In genomic region chr16:7361416-7362129, GRCh38 we compare ENCODE assay signal across 24 cellular contexts. TPM values are rescaled to one million over a fixed set of nuclear protein-coding genes. Genes with fewer than 3 reads are reported as not detected.
"Had no signal": no experiment of that assay in that cellular context is flagged by ENCODE, and none has a peak within 500 bp of the region (broad histone marks: within the 10 kb centered on the region; RNA-seq: fewer than 3 reads in every experiment).

No MANE protein-coding gene starts in this region.

- ATAC-seq: activated CD8-positive, alpha-beta memory T cell treated with anti-CD3 and anti-CD28 coated beads, Interleukin-2, amount 10 ng/mL, durations not matched to agents 7 days and 5 days; PC-3; WTC11 had no signal

- H3K4me1 ChIP-seq: breast epithelium had no signal

- H3K9me3 ChIP-seq: breast epithelium had no signal

- H3K4me3 ChIP-seq: breast epithelium had no signal

- H3K27me3 ChIP-seq: breast epithelium had no signal

- H3K27ac ChIP-seq: breast epithelium had no signal

- FAIRE-seq: RCC 7860 had no signal

- H3K36me3 ChIP-seq: breast epithelium had no signal

- DNase-seq: activated CD4-positive, alpha-beta T cell treated with anti-CD3 and anti-CD28 coated beads for 48 hours; activated CD4-positive, alpha-beta T cell treated with anti-CD3 and anti-CD28 coated beads, Interleukin-2, amount 50 U/mL, for 4 hours; activated CD4-positive, CD25-positive, alpha-beta regulatory T cell treated with anti-CD3 and anti-CD28 coated beads, Interleukin-2, amount 50 U/mL, for 72 hours; activated CD8-positive, alpha-beta memory T cell treated with anti-CD3 and anti-CD28 coated beads, Interleukin-2, amount 10 ng/mL, durations not matched to agents 7 days and 5 days; activated effector memory CD4-positive, alpha-beta T cell treated with Interleukin-2 at 50 U/mL for 16 hours; activated naive CD4-positive, alpha-beta T cell; activated T-cell treated with anti-CD3 and anti-CD28 coated beads, Interleukin-2, amount 50 U/mL, for 24 hours; aorta; Kasumi-1; KBM-7; NCI-H146; NCI-H187 treated with DMSO at 0.1 percent for 48 hours; NCI-H2081 treated with DMSO at 0.1 percent for 48 hours; NCI-H2227 treated with DMSO at 0.1 percent for 48 hours; NCI-H446 treated with DMSO at 0.1 percent for 48 hours; NCI-H526; NCI-H774; PC-3; SHP77 treated with DMSO at 0.1 percent for 48 hours had no signal

RNA-seq across cellular contexts. Expression of gene RBFOX1, which starts 28.9 kb away (rescaled TPM):
- total RNA-seq: activated CD8-positive, alpha-beta memory T cell treated with anti-CD3 and anti-CD28 coated beads, Interleukin-2, amount 10 ng/mL, durations not matched to agents 7 days and 5 days; activated T-helper 1 cell treated with anti-CD3 and anti-CD28 coated beads, Interleukin-12 subunit alpha, Interleukin-12 subunit beta, Interleukin-2, Interleukin-4 antibody, amounts not matched to agents 30 ng/mL and 10 ng/mL and 1 ng/mL, durations not matched to agents 14 hours and 24 hours and 36 hours; aorta; PC-3; SK-MEL-5 had no signal
